13 cellular contexts compared by ENCODE assay signal in the genomic region with DNA sequence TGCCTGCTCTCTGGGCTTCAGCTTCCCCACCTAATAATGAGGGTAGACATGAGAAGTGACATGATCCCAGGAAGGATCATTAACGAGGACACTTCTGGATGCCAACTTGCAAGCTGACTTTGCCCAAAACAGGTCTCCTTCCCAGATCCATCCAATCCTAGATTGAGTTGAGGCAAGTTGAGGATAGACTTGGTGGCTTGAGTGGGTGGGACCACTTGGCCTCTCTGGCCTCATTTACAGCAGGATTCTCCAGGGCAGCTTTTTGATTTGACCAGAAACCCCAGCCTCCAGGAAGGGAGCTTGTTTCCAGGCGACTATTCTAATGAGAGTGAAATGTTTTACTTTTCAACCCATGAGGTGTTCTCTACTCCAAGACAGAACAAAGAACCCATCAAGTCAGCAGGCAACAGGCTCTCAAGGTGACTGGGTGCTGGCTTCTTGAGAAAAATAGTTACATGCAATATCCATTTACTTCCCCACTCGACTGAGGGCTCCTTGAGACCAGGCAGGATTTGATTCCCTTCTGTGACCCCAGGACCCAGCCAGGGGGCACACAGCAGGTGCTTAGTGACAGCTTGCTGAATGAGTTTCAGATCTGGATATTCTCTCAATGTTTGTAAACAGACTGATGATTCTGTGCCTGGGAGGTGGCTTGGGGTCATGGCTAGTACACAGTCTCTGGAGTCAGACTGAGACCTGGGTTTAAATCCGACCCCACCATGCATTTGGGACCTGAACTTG.
"Had no signal": no experiment of that assay in that cellular context is flagged by ENCODE, and none has a peak within 500 bp of the region (broad histone marks: within the 10 kb centered on the region; RNA-seq: fewer than 3 reads in every experiment).

No MANE protein-coding gene starts in this region.

- H3K36me3 ChIP-seq: cardiac muscle cell, colonic mucosa, neural progenitor cell, pancreas had no signal

- H3K4me1 ChIP-seq: colonic mucosa, pancreas had no signal

- H3K4me3 ChIP-seq: cardiac muscle cell, colonic mucosa, neural progenitor cell, pancreas, skin epidermis had no signal

- H3K27me3 ChIP-seq: cardiac muscle cell, colonic mucosa, neural progenitor cell, pancreas had no signal

- H3K9me3 ChIP-seq: colonic mucosa, pancreas had no signal

- H3K27ac Mint-ChIP-seq: activated naive CD4-positive, alpha-beta T cell treated with anti-CD3 and anti-CD28 coated beads, Interleukin-2, amount 10 ng/mL, durations not matched to agents 7 days and 5 days; mesothelial cell of epicardium; T-helper 1 cell treated with Interleukin-12 subunit alpha and Interleukin-12 subunit beta and Interleukin-4 antibody, amounts not matched to agents 30 μg/mL and 1 μg/mL, for 36 hours; WTC11 had no signal

- ATAC-seq: pancreas; stimulated activated effector memory CD8-positive, alpha-beta T cell treated with anti-CD3 and anti-CD28 coated beads, Interleukin-12 subunit alpha, Interleukin-12 subunit beta, amount 100 ng/mL, for 72 hours; WTC11 had no signal

- H3K9me3 Mint-ChIP-seq: activated naive CD4-positive, alpha-beta T cell treated with anti-CD3 and anti-CD28 coated beads, Interleukin-2, amount 10 ng/mL, durations not matched to agents 7 days and 5 days; mesothelial cell of epicardium; neural progenitor cell; stimulated activated effector memory CD8-positive, alpha-beta T cell treated with anti-CD3 and anti-CD28 coated beads, Interleukin-12 subunit alpha, Interleukin-12 subunit beta, amount 100 ng/mL, for 72 hours; T-helper 1 cell treated with Interleukin-12 subunit alpha and Interleukin-12 subunit beta and Interleukin-4 antibody, amounts not matched to agents 30 μg/mL and 1 μg/mL, for 36 hours; WTC11 had no signal

- H3K4me3 Mint-ChIP-seq: activated naive CD4-positive, alpha-beta T cell treated with anti-CD3 and anti-CD28 coated beads, Interleukin-2, amount 10 ng/mL, durations not matched to agents 7 days and 5 days; mesothelial cell of epicardium; neural progenitor cell; stimulated activated effector memory CD8-positive, alpha-beta T cell treated with anti-CD3 and anti-CD28 coated beads, Interleukin-12 subunit alpha, Interleukin-12 subunit beta, amount 100 ng/mL, for 72 hours; T-helper 1 cell treated with Interleukin-12 subunit alpha and Interleukin-12 subunit beta and Interleukin-4 antibody, amounts not matched to agents 30 μg/mL and 1 μg/mL, for 36 hours; WTC11 had no signal

- H3K36me3 Mint-ChIP-seq: activated naive CD4-positive, alpha-beta T cell treated with anti-CD3 and anti-CD28 coated beads, Interleukin-2, amount 10 ng/mL, durations not matched to agents 7 days and 5 days; mesothelial cell of epicardium; neural progenitor cell; WTC11 had no signal

- H3K27ac ChIP-seq: cardiac muscle cell, colonic mucosa, neural progenitor cell, pancreas, skin epidermis had no signal

- DNase-seq: activated CD4-positive, alpha-beta T cell treated with anti-CD3 and anti-CD28 coated beads for 48 hours; activated naive CD4-positive, alpha-beta T cell treated with anti-CD3 and anti-CD28 coated beads, Interleukin-2, amount 10 ng/mL, durations not matched to agents 7 days and 5 days; colonic mucosa; effector CD4-positive, alpha-beta T cell; pancreas; trophoblast cell had no signal
